9 cellular contexts compared by ENCODE assay signal in genomic region chr18:22169889-22170420, GRCh38. TPM values are rescaled to one million over a fixed set of nuclear protein-coding genes. Genes with fewer than 3 reads are reported as not detected.
DNase-seq lines count a peak whose midpoint lies in the region; ATAC-seq and TF ChIP-seq lines count a peak whose summit lies in the region.
"Had no signal": no experiment of that assay in that cellular context is flagged by ENCODE, and none has a peak within 500 bp of the region (broad histone marks: within the 10 kb centered on the region; RNA-seq: fewer than 3 reads in every experiment).

No MANE protein-coding gene starts in this region.

- peak overlapping the region; percentile 100 for H2AFZ ChIP-seq in KMS-11 (ENCODE audit: low read depth)

- H3K27me3 ChIP-seq in KMS-11 (ENCODE audit: insufficient read depth, low read depth) (peaks cover 8% of the 10 kb centered on the region; the same call in 1 of the 2 replicates), tibial artery (peaks cover 0 to 12% of the 10 kb centered on the region in 2 donors)

- peaks cover 5% of the 10 kb centered on the region for H3K4me1 ChIP-seq in KMS-11 (ENCODE audit: low read depth, poor library complexity, severe bottlenecking)
- peaks cover 0 to 45% (median 19%) of the 10 kb centered on the region in 4 donors for H3K4me1 ChIP-seq in tibial artery

- TF ChIP-seq CTCF in KMS-11 (conservative IDR thresholded peaks at IDR 0.05; ENCODE audit: low read depth, low read length) (no peak), tibial artery (IDR thresholded peaks at IDR 0.05) (no peak)

- H4K20me1 ChIP-seq in KMS-11 (ENCODE audit: insufficient read depth) = no peaks in the 10 kb centered on the region

- H3K79me2 ChIP-seq in KMS-11 (ENCODE audit: insufficient read depth, low read depth) = no peaks in the 10 kb centered on the region

- no peaks in the 10 kb centered on the region for H3K36me3 ChIP-seq in KMS-11 (ENCODE audit: insufficient read depth)
- peaks cover 0 to 4% (median 0%) of the 10 kb centered on the region in 3 donors for H3K36me3 ChIP-seq in tibial artery

- DNase-seq in T47D (ENCODE audit: low read depth in 1 of 2, low spot score in 1 of 2) (peak; percentile 20 to 51), left lobe of liver (ENCODE audit: low spot score) (peak; percentile 62), tibial artery (peak in 1 of 2 donors; percentile 31), HuH-7 (ENCODE audit: low spot score) (no peak)

- peak overlapping the region; percentile 91 for H3K4me2 ChIP-seq in KMS-11

- no peaks in the 10 kb centered on the region for H3K9me3 ChIP-seq in tibial artery

- intact Hi-C loops in tibial artery (cut with DNase I; ENCODE audit: low total_unique reads) = loop anchor here (2.0 to 10.0 kb wide), 4 partner anchors 19 to 393 kb away; no protein-coding TSS in a partner anchor

- in situ Hi-C loops in T47D (cut with HindIII; ENCODE audit: low pct_unique_long_range_greater_than_20kb, low sequenced_read_pairs) = no loop called here

- peak overlapping the region; percentile 44; the same call in 1 of the 2 replicates for H3K9ac ChIP-seq in KMS-11

- peak overlapping the region; percentile 18; the same call in 1 of the 2 replicates for H3K27ac ChIP-seq in KMS-11
- peak overlapping the region; percentile 97 to 100 for H3K27ac ChIP-seq in tibial artery

- H3K4me3 ChIP-seq in KMS-11 (IDR thresholded peaks at IDR 0.05; ENCODE audit: insufficient read depth, low read depth, low read length) (no peak overlapping the region), tibial artery (peak overlapping the region; percentile 93 to 98)

- peak; percentile 29 for ATAC-seq in GM18867 (IDR thresholded peaks at IDR 0.05; ENCODE audit: unreplicated experiment)
- peak; percentile 9 for ATAC-seq in left lobe of liver
- no peak for ATAC-seq in HG02973 (IDR thresholded peaks at IDR 0.05; ENCODE audit: unreplicated experiment)
- ATAC-seq in HG03460 (IDR thresholded peaks at IDR 0.05; ENCODE audit: unreplicated experiment) = no peak

RNA-seq across cellular contexts. Expression of gene GATA6, which starts 0.6 kb away (rescaled TPM):
- total RNA-seq in left lobe of liver = 11.7 TPM
- total RNA-seq: T-helper 2 cell treated with Interferon-gamma antibody and Interleukin-4, amounts not matched to agents 100 ng/mL and 5 ng/mL, for 36 hours had no signal

Comparison
In these comparisons a context has a peak if more than half of its experiments do, and no peak if none do; other contexts are left out.
1. ATAC-seq: peak in GM18867 (single experiment) and left lobe of liver (single experiment); none in HG02973 (single experiment) and HG03460 (single experiment).